ENCODE assay signal across 1 cellular context in the genomic region with DNA sequence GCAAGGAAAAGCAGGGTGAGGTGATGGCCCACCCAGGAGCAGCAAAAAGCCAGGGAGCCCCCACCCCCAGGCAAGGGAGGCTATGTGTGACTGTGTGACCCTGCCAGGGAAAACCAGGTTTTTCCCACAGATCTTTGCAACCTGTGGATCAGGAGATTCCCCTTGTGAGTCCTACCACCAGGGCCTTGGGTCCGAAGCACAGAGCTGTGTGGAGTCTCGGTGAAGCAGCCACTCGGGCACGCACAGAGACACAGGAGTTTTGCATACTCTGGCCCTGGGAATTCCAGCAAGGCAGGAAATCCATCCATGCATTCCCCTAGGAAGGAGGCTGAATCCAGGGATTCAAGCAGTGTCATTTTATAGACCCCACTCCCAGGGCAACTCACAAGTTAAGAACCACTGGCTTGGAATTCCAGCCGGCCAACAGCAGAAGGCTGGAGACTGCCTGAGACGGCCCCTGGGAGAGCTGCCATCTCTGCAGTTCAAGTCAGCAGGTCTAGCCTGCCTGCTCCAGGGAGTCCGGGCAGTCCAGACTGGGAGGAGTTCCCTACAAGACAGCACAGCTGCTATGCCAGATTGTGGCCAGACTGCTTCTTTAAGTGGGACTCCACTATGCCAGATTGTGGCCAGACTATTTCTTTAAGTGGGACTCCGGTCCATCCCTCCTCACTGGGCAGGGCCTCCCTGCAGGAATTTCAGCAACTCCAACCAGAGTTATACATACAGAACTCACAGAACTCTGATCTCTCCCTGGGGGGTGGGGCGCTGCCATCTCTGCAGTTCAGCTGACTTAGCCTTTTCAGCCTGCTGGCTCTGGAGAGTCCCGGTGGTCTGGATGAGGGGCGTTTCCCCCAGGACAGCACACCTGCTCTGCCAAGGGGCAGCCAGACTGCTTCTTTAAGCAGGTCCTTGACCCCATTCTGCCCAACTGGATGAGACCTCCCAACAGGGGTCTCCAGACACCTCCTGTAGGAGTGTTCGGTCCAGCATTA.
TF ChIP-seq lines count a peak whose summit lies in the region.

No MANE protein-coding gene starts in this region.

TF ChIP-seq in WTC11, 78 proteins besides CTCF, POLR2A, EP300 and RAD21 (continued from another document):
- TF ChIP-seq ZBTB43 (CRISPR knock-in tag; IDR thresholded peaks at IDR 0.05) (no peak), ZNF281 (CRISPR knock-in tag; IDR thresholded peaks at IDR 0.05) (no peak), ZNF416 (CRISPR knock-in tag; IDR thresholded peaks at IDR 0.05) (no peak), FOXP4 (CRISPR knock-in tag; IDR thresholded peaks at IDR 0.05) (no peak), ELF4 (CRISPR knock-in tag; IDR thresholded peaks at IDR 0.05; ENCODE audit: low read depth) (no peak), CREM (CRISPR knock-in tag; IDR thresholded peaks at IDR 0.05) (no peak), ZNF232 (CRISPR knock-in tag; IDR thresholded peaks at IDR 0.05) (no peak)
TF ChIP-seq in WTC11: peak in this region for 0.
